Comparison of ENCODE assay signal across 8 cellular contexts in the genomic region with DNA sequence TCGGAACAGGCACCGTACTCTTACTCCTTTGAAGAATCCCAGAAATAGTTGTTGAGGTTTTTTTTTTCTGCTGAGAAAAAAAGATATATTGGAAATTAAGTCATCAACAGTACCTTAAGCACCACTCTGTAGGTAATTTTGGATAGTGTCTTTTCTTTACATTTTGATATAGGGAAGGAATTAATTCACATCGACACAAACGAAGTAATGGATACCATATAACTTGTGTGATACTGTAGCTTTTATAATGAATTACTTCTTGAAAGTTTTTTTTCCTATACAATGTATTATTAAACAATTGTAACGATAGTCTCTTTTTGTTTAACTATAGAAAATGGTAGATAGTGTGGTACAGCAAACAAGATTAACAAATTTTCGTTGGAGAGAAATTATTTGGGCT. TPM values are rescaled to one million over a fixed set of nuclear protein-coding genes. Genes with fewer than 3 reads are reported as not detected.
DNase-seq lines count a peak whose midpoint lies in the region; ATAC-seq, FAIRE-seq and TF ChIP-seq lines count a peak whose summit lies in the region.

No MANE protein-coding gene starts in this region.

- in situ Hi-C loops in HepG2 (cut with HindIII; ENCODE audit: extremely low pct_ligation_motif_present, low pct_unique_long_range_greater_than_20kb), result loop anchor here (5.0 to 10.0 kb wide), 2 partner anchors 378 to 471 kb away; no protein-coding TSS in a partner anchor

- ATAC-seq in HepG2 (no peak), HG02642 (IDR thresholded peaks at IDR 0.05; ENCODE audit: poor library complexity, unreplicated experiment) (no peak), GM21381 (IDR thresholded peaks at IDR 0.05; ENCODE audit: unreplicated experiment) (no peak), left colon (no peak)

- H3K36me3 Mint-ChIP-seq in activated CD4-positive, alpha-beta T cell treated with anti-CD3 and anti-CD28 coated beads, Interleukin-2, amount 10 ng/mL, durations not matched to agents 24 days and 14 days (ENCODE audit: low read depth), result no peaks in the 10 kb centered on the region

- H3K4me1 ChIP-seq in ascending aorta (peaks cover 0 to 10% of the 10 kb centered on the region in 2 donors), HepG2 (ENCODE audit: insufficient read depth, low read length) (peaks cover 11% of the 10 kb centered on the region; the same call in 1 of the 2 replicates), testis (no peaks in the 10 kb centered on the region)

- H3K4me3 Mint-ChIP-seq in activated CD4-positive, alpha-beta T cell treated with anti-CD3 and anti-CD28 coated beads, Interleukin-2, amount 10 ng/mL, durations not matched to agents 24 days and 14 days, result peak overlapping the region; percentile 88

- H3K36me3 ChIP-seq in ascending aorta, result no peaks in the 10 kb centered on the region
- H3K36me3 ChIP-seq in HepG2 (replicated peaks in 1 of 2; ENCODE audit: control insufficient read depth in 1 of 2, insufficient read depth in 2 of 2, low read length in 2 of 2), result no peaks in the 10 kb centered on the region
- no peaks in the 10 kb centered on the region for H3K36me3 ChIP-seq in testis (ENCODE audit: low read depth, missing control alignments)

- H3K27me3 ChIP-seq in ascending aorta (no peaks in the 10 kb centered on the region), HepG2 (ENCODE audit: control insufficient read depth in 1 of 2, insufficient read depth in 2 of 2, low read length in 2 of 2) (peaks cover 0 to 15% of the 10 kb centered on the region in 2 experiments; a peak in 1 of 5 replicates), testis (no peaks in the 10 kb centered on the region)

- H3K27me3 Mint-ChIP-seq in activated CD4-positive, alpha-beta T cell treated with anti-CD3 and anti-CD28 coated beads, Interleukin-2, amount 10 ng/mL, durations not matched to agents 24 days and 14 days, result peaks cover 54% of the 10 kb centered on the region

- 0 out of 2 replicates have a peak overlapping the region, but pooled peaks have one; percentile 85 for H3K4me2 ChIP-seq in HepG2 (ENCODE audit: low read depth, low read length)

- H3K9me3 Mint-ChIP-seq in activated CD4-positive, alpha-beta T cell treated with anti-CD3 and anti-CD28 coated beads, Interleukin-2, amount 10 ng/mL, durations not matched to agents 24 days and 14 days, result no peaks in the 10 kb centered on the region

- H3K79me2 ChIP-seq in HepG2 (ENCODE audit: insufficient read depth, low read length), result no peaks in the 10 kb centered on the region

- H3K4me3 ChIP-seq in ascending aorta (peak overlapping the region; percentile 79 to 80), HepG2 (replicated peaks in 1 of 3; ENCODE audit: insufficient read depth in 1 of 3, low read depth in 2 of 3, low read length in 3 of 3) (no peak overlapping the region; a peak in 1 of 6 replicates), testis (peak overlapping the region in 1 of 2 donors; percentile 81)

- no peak for TF ChIP-seq CTCF in ascending aorta (IDR thresholded peaks at IDR 0.05)
- TF ChIP-seq CTCF in HepG2 (CRISPR knock-in tag; IDR thresholded peaks at IDR 0.05), result no peak
- no peak for TF ChIP-seq CTCF in testis (IDR thresholded peaks at IDR 0.05)

- H3K9me3 ChIP-seq in ascending aorta, result no peaks in the 10 kb centered on the region
- H3K9me3 ChIP-seq in HepG2 (ENCODE audit: low read length), result no peaks in the 10 kb centered on the region
- H3K9me3 ChIP-seq in testis, result no peaks in the 10 kb centered on the region

- TF ChIP-seq POLR2A in HepG2 (IDR thresholded peaks at IDR 0.05; ENCODE audit: insufficient read depth in 1 of 2, low read depth in 2 of 2, low read length in 2 of 2) (no peak), testis (IDR thresholded peaks at IDR 0.05) (no peak)

- H3K4me1 Mint-ChIP-seq in activated CD4-positive, alpha-beta T cell treated with anti-CD3 and anti-CD28 coated beads, Interleukin-2, amount 10 ng/mL, durations not matched to agents 24 days and 14 days, result peaks cover 28% of the 10 kb centered on the region

- no peaks in the 10 kb centered on the region for H4K20me1 ChIP-seq in HepG2 (ENCODE audit: insufficient read depth, low read length)

- no peak for DNase-seq in activated CD4-positive, alpha-beta T cell treated with anti-CD3 and anti-CD28 coated beads, Interleukin-2, amount 10 ng/mL, durations not matched to agents 24 days and 14 days
- DNase-seq in activated CD4-positive, alpha-beta T cell treated with anti-CD3 and anti-CD28 coated beads, Interleukin-2, amount 50 U/mL, for 1 hour, result no peak
- no peak for DNase-seq in ascending aorta (ENCODE audit: low spot score in 2 of 2)
- no peak for DNase-seq in HepG2 (ENCODE audit: low spot score)
- no peak for DNase-seq in testis
- DNase-seq in left colon, result no peak

- BruUV-seq in HepG2 (replicated peaks; lab: Mats Ljungman, UMichigan), result no TSS peak

- FAIRE-seq in HepG2 (lab: Jason Lieb, UNC), result no peak

- 57% methylated on average over 6 of the region's 6 CpGs for WGBS in HepG2 (ENCODE audit: low lambda C conversion rate)
- WGBS in testis, 2 donors, result 29 to 49% methylated on average over 6 of the region's 6 CpGs

- no peak overlapping the region for H2AFZ ChIP-seq in HepG2 (ENCODE audit: low read length)

- TF ChIP-seq RAD21 in HepG2 (CRISPR knock-in tag; IDR thresholded peaks at IDR 0.05), result no peak

- intact Hi-C loops in activated CD4-positive, alpha-beta T cell treated with anti-CD3 and anti-CD28 coated beads, Interleukin-2, amount 10 ng/mL, durations not matched to agents 24 days and 14 days (cut with micrococcal nuclease), result loop anchor here (1.0 to 5.0 kb wide), 6 partner anchors 129 to 614 kb away; a partner anchor contains a TSS
- intact Hi-C loops in ascending aorta (cut with DNase I), result loop anchor here (1.0 to 5.0 kb wide), 4 partner anchors 64 to 376 kb away; no protein-coding TSS in a partner anchor
- intact Hi-C loops in HepG2 (cut with micrococcal nuclease; ENCODE audit: unreplicated experiment), result loop anchor here (1.0 to 5.0 kb wide), 6 partner anchors 36 to 467 kb away; no protein-coding TSS in a partner anchor
- intact Hi-C loops in testis (cut with DNase I; ENCODE audit: low total_unique reads), result loop anchor here (10.0 kb wide), 1 partner anchor 378 kb away; no protein-coding TSS in a partner anchor
- intact Hi-C loops in left colon (cut with DNase I, micrococcal nuclease), result loop anchor here in 1 of 2 donors (5.0 to 10.0 kb wide), 2 partner anchors 376 to 468 kb away; no protein-coding TSS in a partner anchor

- no peak overlapping the region for H3K27ac Mint-ChIP-seq in activated CD4-positive, alpha-beta T cell treated with anti-CD3 and anti-CD28 coated beads, Interleukin-2, amount 10 ng/mL, durations not matched to agents 24 days and 14 days

- no peak for TF ChIP-seq EP300 in HepG2 (IDR thresholded peaks at IDR 0.05; ENCODE audit: low read depth in 2 of 2, low read length in 2 of 2)
- TF ChIP-seq EP300 in HepG2 (CRISPR knock-in tag; IDR thresholded peaks at IDR 0.05; ENCODE audit: borderline replicate concordance), result no peak

- CTCF ChIA-PET in HepG2 (lab: Yijun Ruan, JAX; ENCODE audit: low intra/inter-chr PET ratio, low total read pairs), result interaction anchor here (1.2 to 2.2 kb wide), 4 partner anchors 94 to 467 kb away, joined by 3 to 18 read pairs (median 4); no protein-coding TSS in a partner anchor

- H3K9ac ChIP-seq in HepG2 (ENCODE audit: insufficient read depth, low read depth, low read length), result no peak overlapping the region

- H3K27ac ChIP-seq in ascending aorta (peak overlapping the region; percentile 90 to 93), HepG2 (ENCODE audit: extremely low read length, insufficient read depth, low read length) (no peak overlapping the region), testis (peak overlapping the region; percentile 91 to 98)

- POLR2A ChIA-PET in HepG2 (lab: Yijun Ruan, JAX), result no interaction called here

TF ChIP-seq in HepG2, 621 proteins besides CTCF, POLR2A, EP300 and RAD21:
- TF ChIP-seq ATF7 (IDR thresholded peaks at IDR 0.05), result no peak
- no peak for TF ChIP-seq ATF7 (CRISPR knock-in tag; IDR thresholded peaks at IDR 0.05)
- no peak for TF ChIP-seq ZNF143 (CRISPR knock-in tag; IDR thresholded peaks at IDR 0.05)
- no peak for TF ChIP-seq ZFP36 (IDR thresholded peaks at IDR 0.05; ENCODE audit: borderline replicate concordance, low read depth, low read length, partially characterized antibody)
- TF ChIP-seq NCOA2 (CRISPR knock-in tag; IDR thresholded peaks at IDR 0.05), result no peak
- 0 out of 2 replicates have a peak, but pooled peaks have one; percentile 81 for TF ChIP-seq CBX2 (IDR thresholded peaks at IDR 0.05; ENCODE audit: low read depth, low read length)
- no peak for TF ChIP-seq CBX2 (CRISPR knock-in tag; IDR thresholded peaks at IDR 0.05; ENCODE audit: low read depth)
- no peak for TF ChIP-seq IKZF1 (IDR thresholded peaks at IDR 0.05)

RNA-seq across cellular contexts. Expression of a gene that starts 1.5 kb away (rescaled TPM):
- total RNA-seq in activated CD4-positive, alpha-beta T cell treated with anti-CD3 and anti-CD28 coated beads, Interleukin-2, amount 10 ng/mL, durations not matched to agents 24 days and 14 days, result 1.7 and 1.9 TPM in 2 replicates
- total RNA-seq in ascending aorta (3.9 TPM), HepG2 (2016; rRNA removed; fragmentation: Illumina TruSeq; extraction: Trizol) (0.60 and 0.86 TPM in 2 replicates), testis (10 to 100 TPM in 1 of 2 donors, 1 to 10 TPM in 1; 9.1 to 11.4 TPM), left colon (1 to 10 TPM; 7.7 to 8.5 TPM)
- under 0.01 and 0.26 TPM in 2 replicates for total RNA-seq in HepG2 (2016; cell fraction: cytosol; rRNA removed; fragmentation: Illumina TruSeq; extraction: Trizol; ENCODE audit: low read depth)
- 0.83 and 0.97 TPM in 2 replicates for total RNA-seq in HepG2 (2016; cell fraction: insoluble cytoplasmic fraction; rRNA removed; fragmentation: Illumina TruSeq; extraction: Trizol)
- 0.22 and 0.28 TPM in 2 replicates for total RNA-seq in HepG2 (2016; cell fraction: membrane; rRNA removed; fragmentation: Illumina TruSeq; extraction: Trizol)
- total RNA-seq in HepG2 (2016; cell fraction: nucleus; rRNA removed; fragmentation: Illumina TruSeq; extraction: Trizol), result 1.8 and 2.1 TPM in 2 replicates
- polyA plus RNA-seq in HepG2 (2011; rRNA removed) (0.18 and 0.35 TPM in 2 replicates), testis (ENCODE audit: insufficient read depth, low read depth, low replicate concordance) (3.0 TPM)
- polyA plus RNA-seq in HepG2 (2011; cell fraction: cytosol; rRNA removed), result 0.13 and 0.22 TPM in 2 replicates
- polyA plus RNA-seq in HepG2 (2011; cell fraction: nucleus; rRNA removed), result 0.13 and 0.45 TPM in 2 replicates
- polyA plus RNA-seq in HepG2 (2012), result 0.09 and 0.27 TPM in 2 replicates
- 0.09 and 0.10 TPM in 2 replicates for polyA plus RNA-seq in HepG2 (2016; cell fraction: cytosol; fragmentation: Illumina TruSeq; extraction: Trizol; ENCODE audit: low read depth)
- 0.30 and 0.37 TPM in 2 replicates for polyA plus RNA-seq in HepG2 (2016; cell fraction: insoluble cytoplasmic fraction; fragmentation: Illumina TruSeq; extraction: Trizol; ENCODE audit: low read depth)
- 0.06 and 0.23 TPM in 2 replicates for polyA plus RNA-seq in HepG2 (2016; cell fraction: membrane; fragmentation: Illumina TruSeq; extraction: Trizol; ENCODE audit: low read depth)
- 0.15 and 0.36 TPM in 2 replicates for polyA plus RNA-seq in HepG2 (2016; cell fraction: nucleus; fragmentation: Illumina TruSeq; extraction: Trizol; ENCODE audit: insufficient read depth, low read depth)
- 1.7 and 5.0 TPM in 2 replicates for polyA minus RNA-seq in HepG2 (2011; rRNA and poly(A)+ RNA removed; ENCODE audit: low replicate concordance)
- polyA minus RNA-seq in HepG2 (2011; cell fraction: cytosol; rRNA and poly(A)+ RNA removed), result 0.88 and 0.99 TPM in 2 replicates
- polyA minus RNA-seq in HepG2 (2011; cell fraction: nucleus; rRNA and poly(A)+ RNA removed), result 1.7 and 3.2 TPM in 2 replicates

Comparison
In these comparisons a context has a peak if more than half of its experiments do, and no peak if none do; other contexts are left out.
1. H3K4me3 ChIP-seq: peak in ascending aorta (2 of 2); none in HepG2 (0 of 3).